In the genomic region with DNA sequence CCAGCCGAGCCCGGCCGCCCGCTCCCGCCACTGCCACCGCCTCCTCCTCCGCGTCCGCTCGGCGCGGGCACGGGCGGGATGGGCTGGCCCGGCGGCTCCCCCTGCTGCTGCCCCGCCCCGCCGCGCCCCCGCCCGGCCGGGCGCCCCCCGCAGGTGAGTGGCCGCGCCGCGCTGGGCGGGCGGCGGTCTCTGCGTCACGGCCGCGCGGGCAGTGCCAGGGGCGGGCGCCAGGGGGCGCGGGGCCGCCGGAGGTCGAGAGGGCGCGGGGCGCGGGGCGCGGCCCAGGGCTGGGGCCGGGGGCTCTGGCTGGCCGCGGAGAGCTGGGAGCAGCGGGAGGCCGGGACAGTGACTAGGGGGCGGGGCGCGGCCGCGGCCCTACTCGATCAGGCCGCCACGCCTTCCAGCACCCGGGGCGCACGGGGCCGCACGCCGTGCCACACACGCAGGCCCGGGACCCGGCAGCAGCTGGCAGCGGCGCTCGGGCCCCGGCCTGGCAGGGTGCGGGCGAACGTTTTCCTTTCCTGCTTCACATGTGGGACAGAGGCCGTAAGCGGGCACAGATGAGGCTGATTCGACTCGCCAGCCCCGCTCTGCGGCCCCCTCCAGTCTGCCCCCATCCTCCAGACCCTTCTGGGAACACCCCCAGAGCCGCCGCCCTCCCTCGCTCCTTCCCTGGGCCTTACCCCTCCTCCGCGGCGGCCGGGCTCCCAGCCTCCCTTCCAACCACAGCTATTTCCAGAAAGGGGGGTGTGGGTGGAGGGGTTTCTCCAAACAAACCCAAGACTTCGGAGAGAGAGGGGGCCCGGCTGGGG, we compare ENCODE assay signal across 8 cellular contexts. TPM values are rescaled to one million over a fixed set of nuclear protein-coding genes. Genes with fewer than 3 reads are reported as not detected.
DNase-seq lines count a peak whose midpoint lies in the region; ATAC-seq and TF ChIP-seq lines count a peak whose summit lies in the region.

No MANE protein-coding gene starts in this region.

- peak overlapping the region; percentile 85 for H3K27ac ChIP-seq in BLaER1
- H3K27ac ChIP-seq in heart left ventricle: peak overlapping the region; percentile 96 to 100 (median 99)
- peak overlapping the region; percentile 98 for H3K27ac ChIP-seq in upper lobe of right lung

- POLR2A ChIA-PET in activated naive CD8-positive, alpha-beta T cell treated with anti-CD3 and anti-CD28 coated beads, Interleukin-2, amount 10 ng/mL, durations not matched to agents 7 days and 5 days (lab: Charles Lee): interaction anchor here (0.6 to 3.2 kb wide), 3 partner anchors 32 to 453 kb away, joined by 3 to 10 read pairs (median 5); a partner anchor contains a TSS

- DNase-seq in HS-27A (ENCODE audit: low read depth) (peak; percentile 73), SK-MEL-5 (ENCODE audit: low read depth, low spot score) (peak; percentile 53), heart left ventricle (peak; percentile 84 to 89 (median 86)), posterior cingulate gyrus (peak in 8 of 10 donors; percentile 48 to 95 (median 72)), upper lobe of right lung (peak; percentile 93)
- DNase-seq in activated naive CD8-positive, alpha-beta T cell treated with anti-CD3 and anti-CD28 coated beads, Interleukin-2, amount 10 ng/mL, durations not matched to agents 7 days and 5 days: peak; percentile 89

- H3K36me3 Mint-ChIP-seq in activated naive CD8-positive, alpha-beta T cell treated with anti-CD3 and anti-CD28 coated beads, Interleukin-2, amount 10 ng/mL, durations not matched to agents 7 days and 5 days: peaks cover 7% of the 10 kb centered on the region

- in situ Hi-C loops in SK-MEL-5 (cut with HindIII; ENCODE audit: low pct_unique_long_range_greater_than_20kb, low sequenced_read_pairs): no loop called here

- ATAC-seq in GM19372 (IDR thresholded peaks at IDR 0.05; ENCODE audit: low read depth, unreplicated experiment): peak; percentile 65
- ATAC-seq in activated naive CD8-positive, alpha-beta T cell treated with anti-CD3 and anti-CD28 coated beads, Interleukin-2, amount 10 ng/mL, durations not matched to agents 7 days and 5 days (ENCODE audit: low read depth): peak; percentile 74
- peak in 3 of 4 donors; percentile 7 to 20 (median 16) for ATAC-seq in heart left ventricle
- peak; percentile 51 for ATAC-seq in upper lobe of right lung

- intact Hi-C loops in heart left ventricle (cut with DNase I) (loop anchor here in 2 of 10 donors (5.0 kb wide), 2 partner anchors 40 to 50 kb away; a partner anchor contains a TSS), posterior cingulate gyrus (cut with DNase I) (no loop called here), upper lobe of right lung (cut with DNase I) (no loop called here)

- H3K4me3 ChIP-seq in BLaER1 (peak overlapping the region; percentile 77), heart left ventricle (peak overlapping the region; percentile 38 to 84 (median 78)), upper lobe of right lung (peak overlapping the region; percentile 86)

- peaks cover 4% of the 10 kb centered on the region; the same call in 1 of the 2 replicates for H4K20me1 ChIP-seq in BLaER1

- peak overlapping the region; percentile 86 for H3K9ac ChIP-seq in BLaER1

- H3K9me3 Mint-ChIP-seq in activated naive CD8-positive, alpha-beta T cell treated with anti-CD3 and anti-CD28 coated beads, Interleukin-2, amount 10 ng/mL, durations not matched to agents 7 days and 5 days: no peaks in the 10 kb centered on the region

- WGBS in heart left ventricle, 4 donors: 0 to 1% (median 1%) methylated on average over 29 to 94 of the region's 94 CpGs

- H3K4me3 Mint-ChIP-seq in activated naive CD8-positive, alpha-beta T cell treated with anti-CD3 and anti-CD28 coated beads, Interleukin-2, amount 10 ng/mL, durations not matched to agents 7 days and 5 days: peak overlapping the region; percentile 42

- H3K9me3 ChIP-seq in BLaER1 (no peaks in the 10 kb centered on the region), heart left ventricle (no peaks in the 10 kb centered on the region), upper lobe of right lung (no peaks in the 10 kb centered on the region)

- peak; percentile 59 to 76 for TF ChIP-seq POLR2A in heart left ventricle (IDR thresholded peaks at IDR 0.05)

- peaks cover 12% of the 10 kb centered on the region for H3K36me3 ChIP-seq in BLaER1
- H3K36me3 ChIP-seq in heart left ventricle: peaks cover 0 to 15% (median 5%) of the 10 kb centered on the region in 9 donors
- H3K36me3 ChIP-seq in upper lobe of right lung: peaks cover 6% of the 10 kb centered on the region

- peak overlapping the region; percentile 89 for H3K4me2 ChIP-seq in BLaER1

- peak in 5 of 12 donors; percentile 7 to 45 (median 29) for TF ChIP-seq CTCF in heart left ventricle (IDR thresholded peaks at IDR 0.05)
- TF ChIP-seq CTCF in upper lobe of right lung (IDR thresholded peaks at IDR 0.05): no peak

- H3K4me1 Mint-ChIP-seq in activated naive CD8-positive, alpha-beta T cell treated with anti-CD3 and anti-CD28 coated beads, Interleukin-2, amount 10 ng/mL, durations not matched to agents 7 days and 5 days: peaks cover 19% of the 10 kb centered on the region

- peaks cover 44% of the 10 kb centered on the region for H3K4me1 ChIP-seq in BLaER1
- H3K4me1 ChIP-seq in heart left ventricle: peaks cover 7 to 88% (median 68%) of the 10 kb centered on the region in 12 donors
- H3K4me1 ChIP-seq in upper lobe of right lung: peaks cover 48% of the 10 kb centered on the region

- H3K27me3 Mint-ChIP-seq in activated naive CD8-positive, alpha-beta T cell treated with anti-CD3 and anti-CD28 coated beads, Interleukin-2, amount 10 ng/mL, durations not matched to agents 7 days and 5 days: peaks cover 2% of the 10 kb centered on the region

- no peak overlapping the region for H3K27ac Mint-ChIP-seq in activated naive CD8-positive, alpha-beta T cell treated with anti-CD3 and anti-CD28 coated beads, Interleukin-2, amount 10 ng/mL, durations not matched to agents 7 days and 5 days

- H3K27me3 ChIP-seq in BLaER1: no peaks in the 10 kb centered on the region
- no peaks in the 10 kb centered on the region for H3K27me3 ChIP-seq in heart left ventricle
- H3K27me3 ChIP-seq in upper lobe of right lung: no peaks in the 10 kb centered on the region

RNA-seq across cellular contexts. Expression of a gene that starts 2.4 kb away (rescaled TPM):
- total RNA-seq in SK-MEL-5 (2014; rRNA removed; shearing (Covaris generic)): 13.9 and 15.9 TPM in 2 replicates
- 22.8 and 24.2 TPM in 2 replicates for polyA plus RNA-seq in SK-MEL-5 (2015; cell fraction: cytosol; rRNA removed)
- polyA plus RNA-seq in SK-MEL-5 (2015; cell fraction: nucleus; rRNA removed): 101 and 107 TPM in 2 replicates
- total RNA-seq in activated naive CD8-positive, alpha-beta T cell treated with anti-CD3 and anti-CD28 coated beads, Interleukin-2, amount 10 ng/mL, durations not matched to agents 7 days and 5 days: 1 to 10 TPM; 1.9 to 3.0 TPM
- total RNA-seq in heart left ventricle (100 to 1,000 TPM in 3 of 9 donors, 10 to 100 TPM in 6; 56.0 to 193 (median 88.4) TPM), upper lobe of right lung (232 TPM)
- 100 to 1,000 TPM in 1 of 2 donors, 10 to 100 TPM in 1; 58.7 to 133 TPM for polyA plus RNA-seq in heart left ventricle

RNA-seq across cellular contexts. Expression of a gene that starts 31.8 kb away (rescaled TPM):
- total RNA-seq in SK-MEL-5 (2014; rRNA removed; shearing (Covaris generic)): 31.8 and 32.4 TPM in 2 replicates
- polyA plus RNA-seq in SK-MEL-5 (2015; cell fraction: cytosol; rRNA removed): 20.7 and 21.0 TPM in 2 replicates
- polyA plus RNA-seq in SK-MEL-5 (2015; cell fraction: nucleus; rRNA removed): 8.5 and 12.0 TPM in 2 replicates
- 10 to 100 TPM; 34.4 to 37.8 TPM for total RNA-seq in activated naive CD8-positive, alpha-beta T cell treated with anti-CD3 and anti-CD28 coated beads, Interleukin-2, amount 10 ng/mL, durations not matched to agents 7 days and 5 days
- total RNA-seq in heart left ventricle: 10 to 100 TPM; 42.9 to 72.6 (median 48.5) TPM
- 10 to 100 TPM; 26.0 to 94.7 TPM for polyA plus RNA-seq in heart left ventricle
- total RNA-seq in upper lobe of right lung: 50.4 TPM

RNA-seq across cellular contexts. Expression of a gene that starts 41.2 kb away (rescaled TPM):
- 995 and 1,087 TPM in 2 replicates for total RNA-seq in SK-MEL-5 (2014; rRNA removed; shearing (Covaris generic))
- polyA plus RNA-seq in SK-MEL-5 (2015; cell fraction: cytosol; rRNA removed): 424 and 486 TPM in 2 replicates
- polyA plus RNA-seq in SK-MEL-5 (2015; cell fraction: nucleus; rRNA removed): 135 and 229 TPM in 2 replicates
- 100 to 1,000 TPM; 439 to 448 TPM for total RNA-seq in activated naive CD8-positive, alpha-beta T cell treated with anti-CD3 and anti-CD28 coated beads, Interleukin-2, amount 10 ng/mL, durations not matched to agents 7 days and 5 days
- total RNA-seq in heart left ventricle: 100 to 1,000 TPM; 307 to 481 (median 348) TPM
- polyA plus RNA-seq in heart left ventricle: 100 to 1,000 TPM in 1 of 2 donors, 10 to 100 TPM in 1; 52.0 to 172 TPM
- total RNA-seq in upper lobe of right lung: 436 TPM

RNA-seq across cellular contexts. Expression of a gene that starts 50.0 kb away (rescaled TPM):
- 1.7 and 1.9 TPM in 2 replicates for total RNA-seq in SK-MEL-5 (2014; rRNA removed; shearing (Covaris generic))
- polyA plus RNA-seq in SK-MEL-5 (2015; cell fraction: cytosol; rRNA removed): 2.0 and 4.6 TPM in 2 replicates
- polyA plus RNA-seq in SK-MEL-5 (2015; cell fraction: nucleus; rRNA removed): 3.1 TPM in 1 of 2 replicates, not detected in the other
- 1 to 10 TPM; 2.0 to 2.3 TPM for total RNA-seq in activated naive CD8-positive, alpha-beta T cell treated with anti-CD3 and anti-CD28 coated beads, Interleukin-2, amount 10 ng/mL, durations not matched to agents 7 days and 5 days
- total RNA-seq in heart left ventricle (100 to 1,000 TPM in 3 of 9 donors, 10 to 100 TPM in 6; 18.3 to 132 (median 42.6) TPM), upper lobe of right lung (34.6 TPM)
- 10 to 100 TPM; 28.8 to 81.6 TPM for polyA plus RNA-seq in heart left ventricle

RNA-seq across cellular contexts. Expression of a gene that starts 55.9 kb away (rescaled TPM):
- total RNA-seq in SK-MEL-5 (2014; rRNA removed; shearing (Covaris generic)): not detected in 2 replicates
- not detected in 2 replicates for polyA plus RNA-seq in SK-MEL-5 (2015; cell fraction: cytosol; rRNA removed)
- not detected in 2 replicates for polyA plus RNA-seq in SK-MEL-5 (2015; cell fraction: nucleus; rRNA removed)
- 10 to 100 TPM in 1 of 2 experiments, 1 to 10 TPM in 1; 9.8 to 10.4 TPM for total RNA-seq in activated naive CD8-positive, alpha-beta T cell treated with anti-CD3 and anti-CD28 coated beads, Interleukin-2, amount 10 ng/mL, durations not matched to agents 7 days and 5 days
- under 1 TPM in 2 of 9 donors, not detected in 7; 0.20 to 0.27 TPM for total RNA-seq in heart left ventricle
- not detected for polyA plus RNA-seq in heart left ventricle
- total RNA-seq in upper lobe of right lung: not detected

Comparison
In these comparisons a context has a peak if more than half of its experiments do, and no peak if none do; other contexts are left out.
1. Peak in every context shown above with its lines: DNase-seq, ATAC-seq, H3K4me3 ChIP-seq and H3K27ac ChIP-seq.
2. ATAC-seq: peak in every context shown above with its lines; median percentile 74 in activated naive CD8-positive, alpha-beta T cell treated with anti-CD3 and anti-CD28 coated beads, Interleukin-2, amount 10 ng/mL, durations not matched to agents 7 days and 5 days; 65 in GM19372; 51 in upper lobe of right lung; 16 in heart left ventricle.